Comparison of ENCODE assay signal across 1 cellular context in genomic region chrX:72713130-72713529, GRCh38.
TF ChIP-seq lines count a peak whose summit lies in the region.

No MANE protein-coding gene starts in this region.

TF ChIP-seq in GM23338, 12 proteins besides CTCF, POLR2A, EP300 and RAD21 (continued from another document):
- TF ChIP-seq REST (IDR thresholded peaks at IDR 0.05; ENCODE audit: unreplicated experiment) (no peak), EZH2phosphoT487 (IDR thresholded peaks at IDR 0.05; ENCODE audit: unreplicated experiment) (no peak), POLR2AphosphoS5 (IDR thresholded peaks at IDR 0.05; ENCODE audit: low read depth) (no peak), ZNF462 (CRISPR knock-in tag; IDR thresholded peaks at IDR 0.05) (no peak), ETS1 (IDR thresholded peaks at IDR 0.05) (no peak), ZNF114 (CRISPR knock-in tag; IDR thresholded peaks at IDR 0.05) (no peak), ZNF331 (CRISPR knock-in tag; IDR thresholded peaks at IDR 0.05; ENCODE audit: low read depth) (no peak), STAT1 (IDR thresholded peaks at IDR 0.05; ENCODE audit: unreplicated experiment) (no peak), JUNB (IDR thresholded peaks at IDR 0.05; ENCODE audit: unreplicated experiment) (no peak), CREB1 (CRISPR knock-in tag; IDR thresholded peaks at IDR 0.05; ENCODE audit: low read depth) (no peak), EZH2 (IDR thresholded peaks at IDR 0.05; ENCODE audit: low read depth, unreplicated experiment) (no peak)
